14 cellular contexts compared by ENCODE assay signal in genomic region chr1:2087766-2088165, GRCh38.
"Had no signal": no experiment of that assay in that cellular context is flagged by ENCODE, and none has a peak within 500 bp of the region (broad histone marks: within the 10 kb centered on the region; RNA-seq: fewer than 3 reads in every experiment).

No MANE protein-coding gene starts in this region.

- H3K36me3 ChIP-seq: ovary, right atrium auricular region had no signal

- H3K36me3 Mint-ChIP-seq: activated naive CD4-positive, alpha-beta T cell treated with anti-CD3 and anti-CD28 coated beads, Interleukin-2, amount 10 ng/mL, durations not matched to agents 7 days and 5 days had no signal

- H3K27ac Mint-ChIP-seq: activated naive CD4-positive, alpha-beta T cell treated with anti-CD3 and anti-CD28 coated beads, Interleukin-2, amount 10 ng/mL, durations not matched to agents 7 days and 5 days; activated T-helper 2 cell treated with anti-CD3 and anti-CD28 coated beads, Interferon-gamma antibody, Interleukin-2, Interleukin-4, amounts not matched to agents 10 μg/mL and 5 μg/mL and 100 μg/mL, durations not matched to agents 14 hours and 24 hours and 36 hours; memory B cell; T-helper 2 cell treated with Interferon-gamma antibody and Interleukin-4, amounts not matched to agents 5 μg/mL and 100 μg/mL, for 36 hours had no signal

- DNase-seq: activated CD4-positive, alpha-beta T cell treated with anti-CD3 and anti-CD28 coated beads, Interleukin-2, amount 50 U/mL, for 1 hour; activated naive CD4-positive, alpha-beta T cell treated with anti-CD3 and anti-CD28 coated beads, Interleukin-2, amount 10 ng/mL, durations not matched to agents 7 days and 5 days; cerebellar nuclear complex; nephron progenitor cell; small intestine; SW 1271 had no signal

- H3K27me3 Mint-ChIP-seq: brain, memory B cell had no signal

- H3K4me3 ChIP-seq: left lung, ovary, right atrium auricular region, upper lobe of left lung had no signal

- H3K9me3 Mint-ChIP-seq: activated naive CD4-positive, alpha-beta T cell treated with anti-CD3 and anti-CD28 coated beads, Interleukin-2, amount 10 ng/mL, durations not matched to agents 7 days and 5 days; activated T-helper 2 cell treated with anti-CD3 and anti-CD28 coated beads, Interferon-gamma antibody, Interleukin-2, Interleukin-4, amounts not matched to agents 10 μg/mL and 5 μg/mL and 100 μg/mL, durations not matched to agents 14 hours and 24 hours and 36 hours; memory B cell; nephron progenitor cell; T-helper 2 cell treated with Interferon-gamma antibody and Interleukin-4, amounts not matched to agents 5 μg/mL and 100 μg/mL, for 36 hours had no signal

- H3K9me3 ChIP-seq: left lung, ovary, right atrium auricular region, upper lobe of left lung had no signal

- H3K4me3 Mint-ChIP-seq: activated naive CD4-positive, alpha-beta T cell treated with anti-CD3 and anti-CD28 coated beads, Interleukin-2, amount 10 ng/mL, durations not matched to agents 7 days and 5 days; brain; memory B cell; nephron progenitor cell; T-helper 2 cell treated with Interferon-gamma antibody and Interleukin-4, amounts not matched to agents 5 μg/mL and 100 μg/mL, for 36 hours had no signal

- H3K27ac ChIP-seq: left lung, ovary, right atrium auricular region, upper lobe of left lung had no signal

- H3K4me1 ChIP-seq: left lung, right atrium auricular region, upper lobe of left lung had no signal

- H3K27me3 ChIP-seq: ovary, right atrium auricular region, upper lobe of left lung had no signal

- H3K4me1 Mint-ChIP-seq: activated naive CD4-positive, alpha-beta T cell treated with anti-CD3 and anti-CD28 coated beads, Interleukin-2, amount 10 ng/mL, durations not matched to agents 7 days and 5 days had no signal
